In the genomic region with DNA sequence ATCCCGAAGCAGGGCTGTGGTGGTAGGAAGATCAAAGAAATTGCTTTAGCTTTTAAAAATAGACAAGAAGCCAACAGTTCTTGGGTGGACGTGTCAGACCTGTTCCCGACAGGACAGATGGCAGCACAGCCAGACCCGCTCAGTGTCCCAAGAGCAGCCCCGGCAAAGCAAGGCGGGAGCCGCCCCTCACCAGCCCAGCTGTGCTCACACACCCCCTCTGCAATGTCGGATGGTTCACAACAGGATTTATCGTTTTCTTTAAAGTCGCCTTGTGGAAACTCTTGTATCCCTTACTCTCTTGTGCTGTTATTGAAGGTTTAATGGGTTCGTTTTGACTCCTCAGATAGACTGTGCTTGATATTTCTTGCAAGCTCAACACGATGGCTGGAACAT, we compare ENCODE assay signal across 28 cellular contexts.
DNase-seq lines count a peak whose midpoint lies in the region; ATAC-seq and TF ChIP-seq lines count a peak whose summit lies in the region.
"Had no signal": no experiment of that assay in that cellular context is flagged by ENCODE, and none has a peak within 500 bp of the region (broad histone marks: within the 10 kb centered on the region; RNA-seq: fewer than 3 reads in every experiment).

No MANE protein-coding gene starts in this region.

- H3K4me2 ChIP-seq in GM23338, result no peak overlapping the region
- H3K4me2 ChIP-seq: A549 had no signal

- H3K36me3 Mint-ChIP-seq in GM23338 (ENCODE audit: low read depth), result peaks cover 6% of the 10 kb centered on the region; the same call in 2 of the 3 replicates
- H3K36me3 Mint-ChIP-seq: CD4-positive, alpha-beta memory T cell; naive B cell; stimulated activated memory B cell treated with anti-CD40 and anti-IgM and Interleukin-4, amounts not matched to agents 10 μg/mL and 1 μg/mL and 100 μg/mL, for 72 hours had no signal

- H3K4me3 ChIP-seq in GM23338, result no peak overlapping the region
- H3K4me3 ChIP-seq in esophagus (ENCODE audit: low read depth in 1 of 2, low read length in 2 of 2), result no peak overlapping the region
- H3K4me3 ChIP-seq in skin epidermis, result no peak overlapping the region
- no peak overlapping the region for H3K4me3 ChIP-seq in mucosa of descending colon
- H3K4me3 ChIP-seq: A549, heart right ventricle, pancreas, right atrium auricular region had no signal

- peak overlapping the region; percentile 48; the same call in 1 of the 2 replicates for H2AFZ ChIP-seq in GM23338

- H3K4me1 ChIP-seq in GM23338 (ENCODE audit: insufficient read depth) (no peaks in the 10 kb centered on the region), esophagus (ENCODE audit: control insufficient read depth in 2 of 2, insufficient read depth in 2 of 2, low read length in 1 of 2) (peaks cover 0 to 2% of the 10 kb centered on the region in 2 donors), mucosa of descending colon (ENCODE audit: low read depth) (no peaks in the 10 kb centered on the region)
- H3K4me1 ChIP-seq: A549, pancreas, right atrium auricular region had no signal

- intact Hi-C loops in mucosa of descending colon (cut with DNase I, micrococcal nuclease), result no loop called here

- H3K27me3 ChIP-seq in GM23338 (ENCODE audit: insufficient read depth) (no peaks in the 10 kb centered on the region), esophagus (ENCODE audit: control insufficient read depth in 1 of 2, insufficient read depth in 2 of 2, low read length in 2 of 2) (no peaks in the 10 kb centered on the region)
- H3K27me3 ChIP-seq: pancreas, right atrium auricular region had no signal

- no peaks in the 10 kb centered on the region for H3K9me2 ChIP-seq in GM23338 (ENCODE audit: insufficient read depth)

- H3K27ac Mint-ChIP-seq in GM23338, result no peak overlapping the region
- H3K27ac Mint-ChIP-seq: activated CD4-positive, alpha-beta T cell treated with anti-CD3 and anti-CD28 coated beads, Interleukin-2, amount 10 ng/mL, durations not matched to agents 24 days and 14 days; activated T-cell treated with anti-CD3 and anti-CD28 coated beads, Interleukin-2, amount 50 U/mL, for 24 hours; CD4-positive, alpha-beta memory T cell; stimulated activated memory B cell treated with anti-CD40 and anti-IgM and Interleukin-4, amounts not matched to agents 10 μg/mL and 1 μg/mL and 100 μg/mL, for 72 hours; T-helper 2 cell treated with Interferon-gamma antibody and Interleukin-4, amounts not matched to agents 5 μg/mL and 100 μg/mL, for 36 hours had no signal

- H3F3A ChIP-seq in GM23338 (replicated peaks; ENCODE audit: low read depth), result no peaks in the 10 kb centered on the region

- in situ Hi-C loops in GM13977 (cut with MboI; ENCODE audit: low pct_unique_long_range_greater_than_20kb, low sequenced_read_pairs, unreplicated experiment), result no loop called here

- no peak for TF ChIP-seq CTCF in GM23338 (conservative IDR thresholded peaks at IDR 0.05; ENCODE audit: low read depth in 2 of 2)
- no peak for TF ChIP-seq CTCF in GM13977 (IDR thresholded peaks at IDR 0.05; ENCODE audit: extremely low read depth, insufficient read depth, missing control alignments)
- TF ChIP-seq CTCF in mucosa of descending colon (IDR thresholded peaks at IDR 0.05), result no peak

- H3K36me3 ChIP-seq in GM23338 (ENCODE audit: insufficient read depth), result no peaks in the 10 kb centered on the region
- H3K36me3 ChIP-seq in esophagus (ENCODE audit: control insufficient read depth in 2 of 2, insufficient read depth in 2 of 2, low read length in 1 of 2), result no peaks in the 10 kb centered on the region
- no peaks in the 10 kb centered on the region for H3K36me3 ChIP-seq in mucosa of descending colon (ENCODE audit: low read depth)
- H3K36me3 ChIP-seq: brain microvascular endothelial cell, heart right ventricle, pancreas, right atrium auricular region, thoracic aorta had no signal

- H3K9me3 ChIP-seq in esophagus (ENCODE audit: control insufficient read depth in 2 of 2, insufficient read depth in 1 of 2, low read depth in 1 of 2, low read length in 1 of 2), result no peaks in the 10 kb centered on the region
- H3K9me3 ChIP-seq in mucosa of descending colon, result no peaks in the 10 kb centered on the region
- H3K9me3 ChIP-seq: A549, heart right ventricle, pancreas, right atrium auricular region, thoracic aorta had no signal

- H3K4me3 Mint-ChIP-seq in GM23338, result no peak overlapping the region
- H3K4me3 Mint-ChIP-seq: activated CD4-positive, alpha-beta T cell treated with anti-CD3 and anti-CD28 coated beads, Interleukin-2, amount 10 ng/mL, durations not matched to agents 24 days and 14 days; activated T-cell treated with anti-CD3 and anti-CD28 coated beads, Interleukin-2, amount 50 U/mL, for 24 hours; CD4-positive, alpha-beta memory T cell; naive B cell; stimulated activated memory B cell treated with anti-CD40 and anti-IgM and Interleukin-4, amounts not matched to agents 10 μg/mL and 1 μg/mL and 100 μg/mL, for 72 hours; T-helper 2 cell treated with Interferon-gamma antibody and Interleukin-4, amounts not matched to agents 5 μg/mL and 100 μg/mL, for 36 hours had no signal

- no peaks in the 10 kb centered on the region for H3K79me2 ChIP-seq in GM23338 (replicated peaks; ENCODE audit: insufficient read depth)

- WGBS in esophagus, 2 donors, result 69 to 74% methylated on average over 12 of the region's 12 CpGs

- no peak overlapping the region for H3K27ac ChIP-seq in GM23338 (ENCODE audit: low read depth)
- H3K27ac ChIP-seq in esophagus (ENCODE audit: low read depth in 2 of 2, low read length in 1 of 2), result peak overlapping the region; percentile 24 to 41
- peak overlapping the region in 15 of 21 experiments; percentile 6 to 82 (median 47) for H3K27ac ChIP-seq in skin epidermis
- H3K27ac ChIP-seq: A549, brain microvascular endothelial cell, pancreas, right atrium auricular region had no signal

- H3K4me1 Mint-ChIP-seq in GM23338, result no peaks in the 10 kb centered on the region
- H3K4me1 Mint-ChIP-seq: activated CD4-positive, alpha-beta T cell treated with anti-CD3 and anti-CD28 coated beads, Interleukin-2, amount 10 ng/mL, durations not matched to agents 24 days and 14 days; naive B cell; stimulated activated memory B cell treated with anti-CD40 and anti-IgM and Interleukin-4, amounts not matched to agents 10 μg/mL and 1 μg/mL and 100 μg/mL, for 72 hours had no signal

- DNase-seq in GM23338 (ENCODE audit: low spot score) (peak; percentile 16), myocyte (ENCODE audit: low read depth) (peak; percentile 60), GM13977 (ENCODE audit: low spot score) (no peak), mucosa of descending colon (no peak), 8988T (no peak)
- DNase-seq in activated naive CD4-positive, alpha-beta T cell treated with Interleukin-2 at 50 U/mL for 16 hours, result no peak
- DNase-seq: activated CD4-positive, alpha-beta T cell treated with anti-CD3 and anti-CD28 coated beads, Interleukin-2, amount 10 ng/mL, durations not matched to agents 24 days and 14 days; activated gamma-delta T cell treated with Interleukin-2 at 50 U/mL for 16 hours; activated T-cell treated with anti-CD3 and anti-CD28 coated beads, Interleukin-2, amount 50 U/mL, for 24 hours; brain microvascular endothelial cell; CD4-positive, alpha-beta memory T cell; DMS 273 treated with DMSO at 0.1 percent for 48 hours; H7; kidney glomerular epithelial cell; naive B cell; NCI-H1092; NCI-H1694 treated with DMSO at 0.1 percent for 48 hours; OCI-M1; pancreas; stimulated activated CD4-positive, alpha-beta T cell treated with anti-CD3 and anti-CD28 coated beads, Interleukin-4, amount 100 ng/mL, for 4 hours had no signal

- ATAC-seq in GM23338 (peak; percentile 71), mucosa of descending colon (no peak)
- ATAC-seq: A549; stimulated activated memory B cell treated with anti-CD40 and anti-IgM and Interleukin-4, amounts not matched to agents 10 μg/mL and 1 μg/mL and 100 μg/mL, for 72 hours had no signal

- H4K20me1 ChIP-seq in GM23338 (replicated peaks; ENCODE audit: insufficient read depth), result no peaks in the 10 kb centered on the region

- H3K27me3 Mint-ChIP-seq in GM23338 (ENCODE audit: insufficient read depth, low read depth, poor library complexity), result peaks cover 5% of the 10 kb centered on the region

- H3K9me3 Mint-ChIP-seq in GM23338, result peaks cover 10% of the 10 kb centered on the region
- H3K9me3 Mint-ChIP-seq: activated CD4-positive, alpha-beta T cell treated with anti-CD3 and anti-CD28 coated beads, Interleukin-2, amount 10 ng/mL, durations not matched to agents 24 days and 14 days; activated T-cell treated with anti-CD3 and anti-CD28 coated beads, Interleukin-2, amount 50 U/mL, for 24 hours; CD4-positive, alpha-beta memory T cell; naive B cell; stimulated activated memory B cell treated with anti-CD40 and anti-IgM and Interleukin-4, amounts not matched to agents 10 μg/mL and 1 μg/mL and 100 μg/mL, for 72 hours; T-helper 2 cell treated with Interferon-gamma antibody and Interleukin-4, amounts not matched to agents 5 μg/mL and 100 μg/mL, for 36 hours had no signal

TF ChIP-seq in GM23338, 12 proteins besides CTCF, POLR2A, EP300 and RAD21 (continues in another document):
- TF ChIP-seq NANOG (IDR thresholded peaks at IDR 0.05; ENCODE audit: borderline replicate concordance) (no peak), ETS1 (IDR thresholded peaks at IDR 0.05) (no peak)

Comparison
In these comparisons a context has a peak if more than half of its experiments do, and no peak if none do; other contexts are left out.
1. DNase-seq: peak in GM23338 (single experiment) and myocyte (single experiment); none in GM13977 (single experiment), mucosa of descending colon (0 of 3), 8988T (single experiment) and activated naive CD4-positive, alpha-beta T cell treated with Interleukin-2 at 50 U/mL for 16 hours (single experiment).